Comparison of ENCODE assay signal across 9 cellular contexts in the genomic region with DNA sequence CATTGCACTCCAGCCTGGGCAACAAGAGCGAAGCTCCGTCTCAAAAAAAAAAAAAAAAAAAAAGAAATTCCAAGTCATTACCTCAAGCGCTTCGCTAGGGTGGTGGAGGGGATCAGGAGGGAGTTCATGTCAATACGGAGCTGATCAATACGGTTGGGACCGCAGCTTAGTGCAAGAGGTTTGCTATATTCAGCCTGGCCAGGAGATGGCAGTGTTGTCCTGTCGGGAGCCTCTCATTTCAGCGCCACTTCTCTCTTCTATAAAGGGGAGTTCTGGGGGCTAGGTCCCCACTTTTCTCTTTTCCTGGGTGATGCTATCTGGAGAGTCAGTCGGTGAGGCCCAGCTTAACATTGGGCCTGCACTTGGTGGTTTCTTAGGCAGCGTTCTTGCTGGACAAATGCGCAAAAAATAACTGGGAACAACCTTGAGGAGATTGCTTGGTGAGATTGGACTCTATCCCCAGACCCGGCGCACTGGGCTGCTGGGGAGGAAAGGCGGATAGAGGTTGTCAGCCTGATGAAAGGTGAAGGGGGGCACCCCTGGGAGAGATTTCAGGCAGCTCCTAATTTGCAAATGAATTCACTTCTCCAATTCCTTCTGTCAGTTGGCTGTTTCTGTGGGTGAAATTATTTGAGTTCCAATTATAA. TPM values are rescaled to one million over a fixed set of nuclear protein-coding genes. Genes with fewer than 3 reads are reported as not detected.
DNase-seq lines count a peak whose midpoint lies in the region; ATAC-seq and TF ChIP-seq lines count a peak whose summit lies in the region.
"Had no signal": no experiment of that assay in that cellular context is flagged by ENCODE, and none has a peak within 500 bp of the region (broad histone marks: within the 10 kb centered on the region; RNA-seq: fewer than 3 reads in every experiment).

No MANE protein-coding gene starts in this region.

- intact Hi-C loops in Panc1 (cut with micrococcal nuclease; ENCODE audit: unreplicated experiment) = loop anchor here (10.0 kb wide), 2 partner anchors 733 to 1693 kb away; no protein-coding TSS in a partner anchor
- intact Hi-C loops in activated T-helper 1 cell treated with anti-CD3 and anti-CD28 coated beads, Interleukin-12 subunit alpha, Interleukin-12 subunit beta, Interleukin-2, Interleukin-4 antibody, amounts not matched to agents 30 ng/mL and 10 ng/mL and 1 ng/mL, durations not matched to agents 14 hours and 24 hours and 36 hours (cut with micrococcal nuclease) = loop anchor here (1.0 kb wide), 4 partner anchors 167 to 921 kb away; no protein-coding TSS in a partner anchor

- no peaks in the 10 kb centered on the region for H3K9me3 ChIP-seq in Panc1 (ENCODE audit: control insufficient read depth, insufficient read depth, low read depth, low read length)

- no peak overlapping the region for H3K27ac ChIP-seq in Panc1 (ENCODE audit: low read length)

- no peaks in the 10 kb centered on the region for H3K36me3 ChIP-seq in Panc1 (ENCODE audit: control insufficient read depth, insufficient read depth, low read length)

- H3K4me3 Mint-ChIP-seq in activated T-helper 1 cell treated with anti-CD3 and anti-CD28 coated beads, Interleukin-12 subunit alpha, Interleukin-12 subunit beta, Interleukin-2, Interleukin-4 antibody, amounts not matched to agents 30 ng/mL and 10 ng/mL and 1 ng/mL, durations not matched to agents 14 hours and 24 hours and 36 hours = no peak overlapping the region
- no peak overlapping the region for H3K4me3 Mint-ChIP-seq in osteocyte (ENCODE audit: unreplicated experiment)
- no peak overlapping the region for H3K4me3 Mint-ChIP-seq in type B pancreatic cell
- H3K4me3 Mint-ChIP-seq: dendritic cell treated with granulocyte-macrophage colony-stimulating factor and Interleukin-4, amounts not matched to agents 40 ng/mL and 50 ng/mL, for 4 days had no signal

- CTCF ChIA-PET in GM10248 (lab: Yijun Ruan, JAX) (interaction anchor here (0.6 to 18.0 kb wide), 71 partner anchors 9 to 1729 kb away, joined by 3 to 431 read pairs (median 4); a partner anchor contains a TSS), Panc1 (lab: Charles Lee) (interaction anchor here (0.6 to 1.3 kb wide), 13 partner anchors 9 to 783 kb away, joined by 3 to 21 read pairs (median 5); no protein-coding TSS in a partner anchor)

- TF ChIP-seq CTCF in GM10248 (IDR thresholded peaks at IDR 0.05; ENCODE audit: control extremely low read depth, extremely low read depth, low read depth, missing control alignments) (peak; percentile 87), Panc1 (IDR thresholded peaks at IDR 0.05) (peak; percentile 93), osteocyte (IDR thresholded peaks at IDR 0.05) (peak; percentile 87), type B pancreatic cell (conservative IDR thresholded peaks at IDR 0.05) (peak; percentile 92)

- H3K27ac Mint-ChIP-seq in activated T-helper 1 cell treated with anti-CD3 and anti-CD28 coated beads, Interleukin-12 subunit alpha, Interleukin-12 subunit beta, Interleukin-2, Interleukin-4 antibody, amounts not matched to agents 30 ng/mL and 10 ng/mL and 1 ng/mL, durations not matched to agents 14 hours and 24 hours and 36 hours = no peak overlapping the region
- H3K27ac Mint-ChIP-seq in osteocyte (ENCODE audit: unreplicated experiment) (no peak overlapping the region), type B pancreatic cell (no peak overlapping the region)
- H3K27ac Mint-ChIP-seq: dendritic cell treated with granulocyte-macrophage colony-stimulating factor and Interleukin-4, amounts not matched to agents 40 ng/mL and 50 ng/mL, for 4 days had no signal

- DNase-seq in GM10248 (ENCODE audit: extremely low spot score) (peak; percentile 75), HT1080 (ENCODE audit: low read depth) (peak; percentile 37), Panc1 (ENCODE audit: low read depth, low spot score) (peak; percentile 56), foreskin melanocyte (peak; percentile 14), osteocyte (ENCODE audit: extremely low spot score, unreplicated experiment) (no peak), type B pancreatic cell (ENCODE audit: extremely low spot score, unreplicated experiment) (no peak)
- DNase-seq in activated T-helper 1 cell treated with anti-CD3 and anti-CD28 coated beads, Interleukin-12 subunit alpha, Interleukin-12 subunit beta, Interleukin-2, Interleukin-4 antibody, amounts not matched to agents 30 ng/mL and 10 ng/mL and 1 ng/mL, durations not matched to agents 14 hours and 24 hours and 36 hours (ENCODE audit: low spot score) = peak; percentile 51

- H3K36me3 Mint-ChIP-seq in activated T-helper 1 cell treated with anti-CD3 and anti-CD28 coated beads, Interleukin-12 subunit alpha, Interleukin-12 subunit beta, Interleukin-2, Interleukin-4 antibody, amounts not matched to agents 30 ng/mL and 10 ng/mL and 1 ng/mL, durations not matched to agents 14 hours and 24 hours and 36 hours (ENCODE audit: low read depth) = peaks cover 4% of the 10 kb centered on the region
- no peaks in the 10 kb centered on the region for H3K36me3 Mint-ChIP-seq in osteocyte (ENCODE audit: unreplicated experiment)
- H3K36me3 Mint-ChIP-seq in type B pancreatic cell = no peaks in the 10 kb centered on the region

- no peak overlapping the region for H3K4me3 ChIP-seq in Panc1 (ENCODE audit: low read depth in 2 of 2, low read length in 2 of 2)

- BruUV-seq in Panc1 (replicated peaks; lab: Mats Ljungman, UMichigan) = no TSS peak

- in situ Hi-C loops in Panc1 (cut with HindIII; ENCODE audit: low pct_unique_long_range_greater_than_20kb, low sequenced_read_pairs) = no loop called here

- ATAC-seq in Panc1 = peak; percentile 70
- ATAC-seq in HG03108 (IDR thresholded peaks at IDR 0.05; ENCODE audit: unreplicated experiment) = no peak

- H3K4me1 ChIP-seq in Panc1 (ENCODE audit: control insufficient read depth, insufficient read depth, low read length) = no peaks in the 10 kb centered on the region

- peaks cover 22% of the 10 kb centered on the region for H3K27me3 ChIP-seq in Panc1 (ENCODE audit: control insufficient read depth, insufficient read depth, low read length)

- H3K4me1 Mint-ChIP-seq in activated T-helper 1 cell treated with anti-CD3 and anti-CD28 coated beads, Interleukin-12 subunit alpha, Interleukin-12 subunit beta, Interleukin-2, Interleukin-4 antibody, amounts not matched to agents 30 ng/mL and 10 ng/mL and 1 ng/mL, durations not matched to agents 14 hours and 24 hours and 36 hours (ENCODE audit: low read depth) = peaks cover 17% of the 10 kb centered on the region
- H3K4me1 Mint-ChIP-seq in osteocyte (ENCODE audit: unreplicated experiment) (peaks cover 6% of the 10 kb centered on the region), type B pancreatic cell (ENCODE audit: unreplicated experiment) (no peaks in the 10 kb centered on the region)

- H3K9me3 Mint-ChIP-seq in activated T-helper 1 cell treated with anti-CD3 and anti-CD28 coated beads, Interleukin-12 subunit alpha, Interleukin-12 subunit beta, Interleukin-2, Interleukin-4 antibody, amounts not matched to agents 30 ng/mL and 10 ng/mL and 1 ng/mL, durations not matched to agents 14 hours and 24 hours and 36 hours = no peaks in the 10 kb centered on the region
- H3K9me3 Mint-ChIP-seq in osteocyte (ENCODE audit: unreplicated experiment) (no peaks in the 10 kb centered on the region), type B pancreatic cell (no peaks in the 10 kb centered on the region)
- H3K9me3 Mint-ChIP-seq: dendritic cell treated with granulocyte-macrophage colony-stimulating factor and Interleukin-4, amounts not matched to agents 40 ng/mL and 50 ng/mL, for 4 days had no signal

- H3K27me3 Mint-ChIP-seq in activated T-helper 1 cell treated with anti-CD3 and anti-CD28 coated beads, Interleukin-12 subunit alpha, Interleukin-12 subunit beta, Interleukin-2, Interleukin-4 antibody, amounts not matched to agents 30 ng/mL and 10 ng/mL and 1 ng/mL, durations not matched to agents 14 hours and 24 hours and 36 hours (ENCODE audit: insufficient read depth) = peaks cover 34% of the 10 kb centered on the region
- H3K27me3 Mint-ChIP-seq in osteocyte (ENCODE audit: unreplicated experiment) (peaks cover 37% of the 10 kb centered on the region), type B pancreatic cell (peaks cover 62% of the 10 kb centered on the region)

- POLR2A ChIA-PET in GM10248 (lab: Yijun Ruan, JAX) (interaction anchor here (0.5 kb wide), 1 partner anchor 22 kb away, joined by 3 read pairs; no protein-coding TSS in a partner anchor), Panc1 (lab: Charles Lee) (no interaction called here)

RNA-seq across cellular contexts. Expression of a gene that starts 40.4 kb away (rescaled TPM):
- total RNA-seq in HT1080 (2014; rRNA removed; shearing (Covaris generic)) = not detected in 2 replicates
- 0.09 and 0.21 TPM in 2 replicates for polyA plus RNA-seq in HT1080 (2015; cell fraction: cytosol; rRNA removed)
- polyA plus RNA-seq in HT1080 (2015; cell fraction: nucleus; rRNA removed) = 0.17 and 0.35 TPM in 2 replicates
- total RNA-seq in Panc1 (2021; ENCODE audit: unreplicated experiment) (0.31 TPM), osteocyte (0.73 and 1.6 TPM in 2 replicates), type B pancreatic cell (ENCODE audit: low replicate concordance) (7.3 and 10.3 TPM in 2 replicates)
- not detected for polyA plus RNA-seq in Panc1 (2012; ENCODE audit: insufficient read length)
- total RNA-seq in activated T-helper 1 cell treated with anti-CD3 and anti-CD28 coated beads, Interleukin-12 subunit alpha, Interleukin-12 subunit beta, Interleukin-2, Interleukin-4 antibody, amounts not matched to agents 30 ng/mL and 10 ng/mL and 1 ng/mL, durations not matched to agents 14 hours and 24 hours and 36 hours = 43.8 and 45.6 TPM in 2 replicates

Comparison
In these comparisons a context has a peak if more than half of its experiments do, and no peak if none do; other contexts are left out.
1. DNase-seq: peak in GM10248 (single experiment), HT1080 (single experiment), Panc1 (single experiment), activated T-helper 1 cell treated with anti-CD3 and anti-CD28 coated beads, Interleukin-12 subunit alpha, Interleukin-12 subunit beta, Interleukin-2, Interleukin-4 antibody, amounts not matched to agents 30 ng/mL and 10 ng/mL and 1 ng/mL, durations not matched to agents 14 hours and 24 hours and 36 hours (single experiment) and foreskin melanocyte (single experiment); none in osteocyte (single experiment) and type B pancreatic cell (single experiment).
2. Peak in every context shown above with its lines, with median percentiles within 50 percentile points of each other: CTCF ChIP-seq.